Comparison of ENCODE assay signal across 12 cellular contexts in genomic region chr10:125060038-125060437, GRCh38.
DNase-seq lines count a peak whose midpoint lies in the region; ATAC-seq and TF ChIP-seq lines count a peak whose summit lies in the region.
"Had no signal": no experiment of that assay in that cellular context is flagged by ENCODE, and none has a peak within 500 bp of the region (broad histone marks: within the 10 kb centered on the region; RNA-seq: fewer than 3 reads in every experiment).

No MANE protein-coding gene starts in this region.

- H3K36me3 Mint-ChIP-seq in MCF 10A (ENCODE audit: insufficient read depth, unreplicated experiment): peaks cover 42% of the 10 kb centered on the region
- H3K36me3 Mint-ChIP-seq in activated T-cell treated with anti-CD3 and anti-CD28 coated beads, Interleukin-2, amount 50 U/mL, for 24 hours (ENCODE audit: low read depth): no peaks in the 10 kb centered on the region

- H3K9me3 ChIP-seq in prostate gland: no peaks in the 10 kb centered on the region
- H3K9me3 ChIP-seq: spleen had no signal

- TF ChIP-seq CTCF in C4-2B (conservative IDR thresholded peaks at IDR 0.05) (no peak), MCF 10A (IDR thresholded peaks at IDR 0.05; ENCODE audit: unreplicated experiment) (no peak), prostate gland (IDR thresholded peaks at IDR 0.05) (no peak)

- H3K27me3 Mint-ChIP-seq in MCF 10A (ENCODE audit: insufficient read depth, unreplicated experiment): no peaks in the 10 kb centered on the region
- peaks cover 77% of the 10 kb centered on the region for H3K27me3 Mint-ChIP-seq in activated T-cell treated with anti-CD3 and anti-CD28 coated beads, Interleukin-2, amount 50 U/mL, for 24 hours

- CTCF ChIA-PET in MCF 10A (lab: Yijun Ruan, JAX): interaction anchor here (0.6 to 8.2 kb wide), 6 partner anchors 11 to 90 kb away, joined by 3 to 105 read pairs (median 6); no protein-coding TSS in a partner anchor

- H3K4me1 Mint-ChIP-seq in MCF 10A (ENCODE audit: insufficient read depth, unreplicated experiment): peaks cover 41% of the 10 kb centered on the region
- peaks cover 16% of the 10 kb centered on the region for H3K4me1 Mint-ChIP-seq in activated T-cell treated with anti-CD3 and anti-CD28 coated beads, Interleukin-2, amount 50 U/mL, for 24 hours (ENCODE audit: low read depth)

- peak overlapping the region; percentile 83 for H3K27ac ChIP-seq in C4-2B
- H3K27ac ChIP-seq in prostate gland: peak overlapping the region; percentile 90 to 91

- TF ChIP-seq POLR2A in prostate gland (IDR thresholded peaks at IDR 0.05): no peak

- ATAC-seq in left ventricle myocardium superior: peak; percentile 42
- ATAC-seq in activated CD4-positive, CD25-positive, alpha-beta regulatory T cell treated with anti-CD3 and anti-CD28 coated beads, Interleukin-2, amount 50 U/mL, for 24 hours: no peak
- ATAC-seq: esophagus mucosa had no signal

- no peaks in the 10 kb centered on the region for H3K36me3 ChIP-seq in prostate gland
- H3K36me3 ChIP-seq: spleen had no signal

- H3K27ac Mint-ChIP-seq in MCF 10A (ENCODE audit: low read depth, unreplicated experiment): peak overlapping the region; percentile 73
- H3K27ac Mint-ChIP-seq in activated T-cell treated with anti-CD3 and anti-CD28 coated beads, Interleukin-2, amount 50 U/mL, for 24 hours: no peak overlapping the region
- H3K27ac Mint-ChIP-seq: T-helper 1 cell treated with Interleukin-12 subunit alpha and Interleukin-12 subunit beta and Interleukin-4 antibody, amounts not matched to agents 30 μg/mL and 1 μg/mL, for 36 hours had no signal

- WGBS in prostate gland: 35% methylated on average over 9 of the region's 9 CpGs

- H3K9me3 Mint-ChIP-seq in MCF 10A (ENCODE audit: unreplicated experiment): no peaks in the 10 kb centered on the region
- no peaks in the 10 kb centered on the region for H3K9me3 Mint-ChIP-seq in activated T-cell treated with anti-CD3 and anti-CD28 coated beads, Interleukin-2, amount 50 U/mL, for 24 hours
- H3K9me3 Mint-ChIP-seq: T-helper 1 cell treated with Interleukin-12 subunit alpha and Interleukin-12 subunit beta and Interleukin-4 antibody, amounts not matched to agents 30 μg/mL and 1 μg/mL, for 36 hours had no signal

- H3K4me3 ChIP-seq in prostate gland: no peak overlapping the region

- no peak overlapping the region for H3K4me3 Mint-ChIP-seq in MCF 10A (ENCODE audit: unreplicated experiment)
- no peak overlapping the region for H3K4me3 Mint-ChIP-seq in activated T-cell treated with anti-CD3 and anti-CD28 coated beads, Interleukin-2, amount 50 U/mL, for 24 hours
- H3K4me3 Mint-ChIP-seq: T-helper 1 cell treated with Interleukin-12 subunit alpha and Interleukin-12 subunit beta and Interleukin-4 antibody, amounts not matched to agents 30 μg/mL and 1 μg/mL, for 36 hours had no signal

- no peaks in the 10 kb centered on the region for H3K27me3 ChIP-seq in prostate gland (replicated peaks; ENCODE audit: insufficient read depth)

- DNase-seq in MCF 10A (ENCODE audit: unreplicated experiment): no peak
- no peak for DNase-seq in left ventricle myocardium superior
- no peak for DNase-seq in prostate gland (ENCODE audit: low spot score)
- no peak for DNase-seq in NCI-H2196 (lab: John Stamatoyannopoulos, UW; ENCODE audit: unreplicated experiment)
- no peak for DNase-seq in activated T-cell treated with anti-CD3 and anti-CD28 coated beads, Interleukin-2, amount 50 U/mL, for 24 hours
- DNase-seq in SKM-1 treated with dmso at 0.1 percent for 144 hours (lab: John Stamatoyannopoulos, UW; ENCODE audit: unreplicated experiment): no peak
- DNase-seq: NCI-H1417 treated with DMSO at 0.1 percent for 48 hours had no signal

- peaks cover 79% of the 10 kb centered on the region for H3K4me1 ChIP-seq in prostate gland (replicated peaks)

- intact Hi-C loops in MCF 10A (cut with micrococcal nuclease) (loop anchor here (2.0 to 5.0 kb wide), 2 partner anchors 67 to 97 kb away; no protein-coding TSS in a partner anchor), left ventricle myocardium superior (cut with micrococcal nuclease) (loop anchor here (10.0 kb wide), 1 partner anchor 65 kb away; no protein-coding TSS in a partner anchor), prostate gland (cut with DNase I) (loop anchor here (2.0 to 5.0 kb wide), 3 partner anchors 67 to 143 kb away; no protein-coding TSS in a partner anchor)

- POLR2A ChIA-PET in MCF 10A (lab: Yijun Ruan, JAX): interaction anchor here (0.5 to 2.7 kb wide), 4 partner anchors 12 to 340 kb away, joined by 3 to 15 read pairs (median 4); partner anchors contain the start of gene EEF1AKMT2

- no TSS peak for BruUV-seq in MCF 10A (replicated peaks; lab: Mats Ljungman, UMichigan)
